Comparison of ENCODE assay signal across 11 cellular contexts in genomic region chr2:43340945-43341356, GRCh38.
DNase-seq lines count a peak whose midpoint lies in the region; ATAC-seq, FAIRE-seq and TF ChIP-seq lines count a peak whose summit lies in the region.
"Had no signal": no experiment of that assay in that cellular context is flagged by ENCODE, and none has a peak within 500 bp of the region (broad histone marks: within the 10 kb centered on the region; RNA-seq: fewer than 3 reads in every experiment).

No MANE protein-coding gene starts in this region.

- no peak overlapping the region for H3K27ac ChIP-seq in CD8-positive, alpha-beta T cell (ENCODE audit: low read depth, low read length)
- peak overlapping the region in 1 of 2 donors; percentile 35 for H3K27ac ChIP-seq in small intestine (ENCODE audit: low read depth in 1 of 2, low read length in 1 of 2)

- no peak overlapping the region for H3K4me3 Mint-ChIP-seq in CD8-positive, alpha-beta T cell
- H3K4me3 Mint-ChIP-seq in T-helper 17 cell (no peak overlapping the region), progenitor cell of endocrine pancreas (ENCODE audit: low read depth) (no peak overlapping the region)

- no peaks in the 10 kb centered on the region for H3K27me3 Mint-ChIP-seq in CD8-positive, alpha-beta T cell (ENCODE audit: low read depth)
- H3K27me3 Mint-ChIP-seq in T-helper 17 cell (no peaks in the 10 kb centered on the region), progenitor cell of endocrine pancreas (no peaks in the 10 kb centered on the region)

- FAIRE-seq in small intestine (lab: Jason Lieb, UNC) = no peak
- FAIRE-seq: endometrium had no signal

- POLR2A ChIA-PET in CD8-positive, alpha-beta T cell (lab: Charles Lee) = interaction anchor here (1.1 kb wide), 1 partner anchor 32 kb away, joined by 3 read pairs; no protein-coding TSS in a partner anchor

- peaks cover 12% of the 10 kb centered on the region for H3K36me3 ChIP-seq in CD8-positive, alpha-beta T cell (ENCODE audit: insufficient read depth, low read length)
- no peaks in the 10 kb centered on the region for H3K36me3 ChIP-seq in small intestine (ENCODE audit: control insufficient read depth in 2 of 2, insufficient read depth in 2 of 2, low read length in 2 of 2)

- H3K9me3 ChIP-seq in CD8-positive, alpha-beta T cell (ENCODE audit: low read length) = no peaks in the 10 kb centered on the region
- H3K9me3 ChIP-seq in T-helper 17 cell (ENCODE audit: control insufficient read depth, low read length, poor library complexity, severe bottlenecking) (no peaks in the 10 kb centered on the region), small intestine (ENCODE audit: control insufficient read depth, low read depth) (no peaks in the 10 kb centered on the region)

- no peak for TF ChIP-seq CTCF in CD8-positive, alpha-beta T cell (IDR thresholded peaks at IDR 0.05)
- TF ChIP-seq CTCF in fibroblast of the aortic adventitia (IDR thresholded peaks at IDR 0.05; ENCODE audit: insufficient read depth, low read length) = no peak
- TF ChIP-seq CTCF in progenitor cell of endocrine pancreas (IDR thresholded peaks at IDR 0.05; ENCODE audit: unreplicated experiment) = no peak

- peaks cover 69% of the 10 kb centered on the region for H3K36me3 Mint-ChIP-seq in CD8-positive, alpha-beta T cell
- H3K36me3 Mint-ChIP-seq in T-helper 17 cell (ENCODE audit: low read depth) = peaks cover 2% of the 10 kb centered on the region
- peaks cover 9% of the 10 kb centered on the region for H3K36me3 Mint-ChIP-seq in progenitor cell of endocrine pancreas (ENCODE audit: insufficient read depth)

- peaks cover 2% of the 10 kb centered on the region for H3K4me1 Mint-ChIP-seq in CD8-positive, alpha-beta T cell (ENCODE audit: low read depth)
- H3K4me1 Mint-ChIP-seq in T-helper 17 cell (peaks cover 9% of the 10 kb centered on the region), progenitor cell of endocrine pancreas (ENCODE audit: low read depth) (peaks cover 27% of the 10 kb centered on the region)

- intact Hi-C loops in CD8-positive, alpha-beta T cell (cut with DNase I, micrococcal nuclease) = no loop called here
- intact Hi-C loops in posterior vena cava (cut with DNase I) = loop anchor here in 1 of 2 donors (10.0 kb wide), 1 partner anchor 1244 kb away; no protein-coding TSS in a partner anchor

- ATAC-seq in CD8-positive, alpha-beta T cell = no peak
- no peak for ATAC-seq in T-helper 17 cell

- no peak overlapping the region for H3K4me3 ChIP-seq in CD8-positive, alpha-beta T cell (ENCODE audit: low read depth, low read length)
- H3K4me3 ChIP-seq in fibroblast of the aortic adventitia (ENCODE audit: low read depth, low read length) (no peak overlapping the region), small intestine (ENCODE audit: low read depth in 1 of 2, low read length in 2 of 2) (no peak overlapping the region)

- no peak for DNase-seq in CD8-positive, alpha-beta T cell
- no peak for DNase-seq in T-helper 17 cell
- peak; percentile 83 for DNase-seq in fibroblast of the aortic adventitia (ENCODE audit: low read depth)
- no peak for DNase-seq in progenitor cell of endocrine pancreas (ENCODE audit: low spot score, unreplicated experiment)
- no peak for DNase-seq in small intestine
- no peak for DNase-seq in posterior vena cava (ENCODE audit: low spot score)
- DNase-seq in amygdala (lab: John Stamatoyannopoulos, UW) = no peak
- no peak for DNase-seq in central memory CD4-positive, alpha-beta T cell
- DNase-seq: activated effector memory CD4-positive, alpha-beta T cell treated with anti-CD3 and anti-CD28 coated beads, Interleukin-2, amount 50 U/mL, for 16 hours; NCI-H69 had no signal

- CTCF ChIA-PET in CD8-positive, alpha-beta T cell (lab: Charles Lee) = no interaction called here

- H3K27ac Mint-ChIP-seq in CD8-positive, alpha-beta T cell = peak overlapping the region; percentile 28
- H3K27ac Mint-ChIP-seq in T-helper 17 cell (peak overlapping the region; percentile 14), progenitor cell of endocrine pancreas (peak overlapping the region; percentile 83)

- WGBS in small intestine, 3 donors = 86 to 100% (median 96%) methylated on average over 1 of the region's 1 CpG

- no peaks in the 10 kb centered on the region for H3K9me3 Mint-ChIP-seq in CD8-positive, alpha-beta T cell
- H3K9me3 Mint-ChIP-seq in progenitor cell of endocrine pancreas (ENCODE audit: low read depth) = no peaks in the 10 kb centered on the region

- no peaks in the 10 kb centered on the region for H3K27me3 ChIP-seq in CD8-positive, alpha-beta T cell (ENCODE audit: insufficient read depth, low read length)
- no peaks in the 10 kb centered on the region for H3K27me3 ChIP-seq in small intestine (ENCODE audit: control insufficient read depth in 2 of 2, insufficient read depth in 2 of 2, low read length in 2 of 2)

- no peaks in the 10 kb centered on the region for H3K4me1 ChIP-seq in CD8-positive, alpha-beta T cell (ENCODE audit: insufficient read depth, low read length)
- H3K4me1 ChIP-seq in small intestine (ENCODE audit: control insufficient read depth in 2 of 2, insufficient read depth in 1 of 2, low read depth in 1 of 2, low read length in 1 of 2) = peaks cover 0 to 4% of the 10 kb centered on the region in 2 donors

Comparison
In these comparisons a context has a peak if more than half of its experiments do, and no peak if none do; other contexts are left out.
1. H3K27ac Mint-ChIP-seq: peak in every context shown above with its lines; median percentile 83 in progenitor cell of endocrine pancreas; 28 in CD8-positive, alpha-beta T cell; 14 in T-helper 17 cell.